Comparison of ENCODE assay signal across 8 cellular contexts in genomic region chr11:102940714-102941588, GRCh38. TPM values are rescaled to one million over a fixed set of nuclear protein-coding genes. Genes with fewer than 3 reads are reported as not detected.
DNase-seq lines count a peak whose midpoint lies in the region; ATAC-seq and TF ChIP-seq lines count a peak whose summit lies in the region.

No MANE protein-coding gene starts in this region.

- in situ Hi-C loops in Caki2 (cut with HindIII; ENCODE audit: low pct_unique_long_range_greater_than_20kb, low sequenced_read_pairs), result no loop called here

- H3K36me3 Mint-ChIP-seq in activated CD4-positive, alpha-beta T cell treated with anti-CD3 and anti-CD28 coated beads, Interleukin-2, amount 10 ng/mL, durations not matched to agents 24 days and 14 days (ENCODE audit: low read depth), result no peaks in the 10 kb centered on the region
- no peaks in the 10 kb centered on the region for H3K36me3 Mint-ChIP-seq in neural progenitor cell

- no peak overlapping the region for H3K4me3 ChIP-seq in neural progenitor cell

- peak; percentile 84 for ATAC-seq in GM19035 (IDR thresholded peaks at IDR 0.05; ENCODE audit: unreplicated experiment)
- peak; percentile 78 for ATAC-seq in HG03135 (IDR thresholded peaks at IDR 0.05; ENCODE audit: unreplicated experiment)

- H3F3A ChIP-seq in neural progenitor cell (ENCODE audit: low read depth), result no peaks in the 10 kb centered on the region

- TF ChIP-seq CTCF in neural progenitor cell (IDR thresholded peaks at IDR 0.05), result peak; percentile 85

- H3K9ac ChIP-seq in neural progenitor cell, result no peak overlapping the region

- DNase-seq in Caki2 (ENCODE audit: low read depth) (peak; percentile 52), NCI-H2227 (lab: John Stamatoyannopoulos, UW; ENCODE audit: unreplicated experiment) (peak; percentile 44), fibroblast of peridontal ligament (ENCODE audit: extremely low read depth) (peak; percentile 88), neural progenitor cell (ENCODE audit: low spot score) (peak; percentile 88), mesenteric fat pad (ENCODE audit: low spot score) (no peak)
- peak; percentile 81 for DNase-seq in activated CD4-positive, alpha-beta T cell treated with anti-CD3 and anti-CD28 coated beads, Interleukin-2, amount 10 ng/mL, durations not matched to agents 24 days and 14 days

- H3K36me3 ChIP-seq in neural progenitor cell, result no peaks in the 10 kb centered on the region

- intact Hi-C loops in activated CD4-positive, alpha-beta T cell treated with anti-CD3 and anti-CD28 coated beads, Interleukin-2, amount 10 ng/mL, durations not matched to agents 24 days and 14 days (cut with micrococcal nuclease), result loop anchor here (1.0 to 10.0 kb wide), 2 partner anchors 136 to 208 kb away; no protein-coding TSS in a partner anchor

- no peaks in the 10 kb centered on the region for H3K27me3 ChIP-seq in neural progenitor cell

- peaks cover 11% of the 10 kb centered on the region for H3K27me3 Mint-ChIP-seq in activated CD4-positive, alpha-beta T cell treated with anti-CD3 and anti-CD28 coated beads, Interleukin-2, amount 10 ng/mL, durations not matched to agents 24 days and 14 days
- H3K27me3 Mint-ChIP-seq in neural progenitor cell (ENCODE audit: insufficient read depth, low read depth), result no peaks in the 10 kb centered on the region

- no peaks in the 10 kb centered on the region for H4K20me1 ChIP-seq in neural progenitor cell (ENCODE audit: low read depth)

- H3K4me2 ChIP-seq in neural progenitor cell, result no peak overlapping the region

- H3K9me3 ChIP-seq in neural progenitor cell (ENCODE audit: low read depth), result no peaks in the 10 kb centered on the region

- no peak overlapping the region for H3K4me3 Mint-ChIP-seq in activated CD4-positive, alpha-beta T cell treated with anti-CD3 and anti-CD28 coated beads, Interleukin-2, amount 10 ng/mL, durations not matched to agents 24 days and 14 days
- no peak overlapping the region for H3K4me3 Mint-ChIP-seq in neural progenitor cell

- H3K79me2 ChIP-seq in neural progenitor cell (ENCODE audit: low read depth), result no peaks in the 10 kb centered on the region

- H3K27ac ChIP-seq in neural progenitor cell, result no peak overlapping the region

- no peaks in the 10 kb centered on the region for H3K4me1 ChIP-seq in neural progenitor cell

- H3K4me1 Mint-ChIP-seq in activated CD4-positive, alpha-beta T cell treated with anti-CD3 and anti-CD28 coated beads, Interleukin-2, amount 10 ng/mL, durations not matched to agents 24 days and 14 days, result peaks cover 2% of the 10 kb centered on the region
- no peaks in the 10 kb centered on the region for H3K4me1 Mint-ChIP-seq in neural progenitor cell

- H3K27ac Mint-ChIP-seq in activated CD4-positive, alpha-beta T cell treated with anti-CD3 and anti-CD28 coated beads, Interleukin-2, amount 10 ng/mL, durations not matched to agents 24 days and 14 days, result no peak overlapping the region
- no peak overlapping the region for H3K27ac Mint-ChIP-seq in neural progenitor cell

- peak overlapping the region; percentile 1 for H2AFZ ChIP-seq in neural progenitor cell (replicated peaks)

- H3K9me3 Mint-ChIP-seq in activated CD4-positive, alpha-beta T cell treated with anti-CD3 and anti-CD28 coated beads, Interleukin-2, amount 10 ng/mL, durations not matched to agents 24 days and 14 days, result no peaks in the 10 kb centered on the region
- H3K9me3 Mint-ChIP-seq in neural progenitor cell, result no peaks in the 10 kb centered on the region

RNA-seq across cellular contexts. Expression of gene MMP13, which starts 14.6 kb away (rescaled TPM):
- total RNA-seq in Caki2 (2014; rRNA removed; shearing (Covaris generic); ENCODE audit: low replicate concordance), result not detected in 2 replicates
- not detected in 2 replicates for total RNA-seq in activated CD4-positive, alpha-beta T cell treated with anti-CD3 and anti-CD28 coated beads, Interleukin-2, amount 10 ng/mL, durations not matched to agents 24 days and 14 days
- total RNA-seq in neural progenitor cell (ENCODE audit: low replicate concordance) (not detected in 2 replicates), mesenteric fat pad (not detected)
